In the genomic region with DNA sequence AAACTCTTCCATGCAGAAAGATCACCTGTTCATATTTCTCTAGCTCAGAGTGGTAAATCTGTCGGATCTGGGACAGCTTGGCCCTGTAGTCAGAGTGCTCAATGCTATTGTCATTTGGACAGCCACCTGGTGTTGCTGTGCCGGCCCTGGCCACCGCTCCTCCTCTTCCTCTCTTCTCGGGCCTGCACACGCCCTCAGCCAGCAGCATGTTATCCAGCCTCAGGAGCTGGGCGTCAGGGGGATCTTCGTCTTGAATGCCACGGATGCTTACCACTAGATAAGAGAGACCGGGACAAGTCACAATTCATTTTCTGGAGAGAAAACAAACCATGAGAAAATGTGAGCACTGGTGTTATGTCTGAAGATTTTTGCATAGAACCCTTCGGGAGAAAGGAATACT, we compare ENCODE assay signal across 30 cellular contexts. TPM values are rescaled to one million over a fixed set of nuclear protein-coding genes. Genes with fewer than 3 reads are reported as not detected.
"Had no signal": no experiment of that assay in that cellular context is flagged by ENCODE, and none has a peak within 500 bp of the region (broad histone marks: within the 10 kb centered on the region; RNA-seq: fewer than 3 reads in every experiment).

No MANE protein-coding gene starts in this region.

- H3K4me3 ChIP-seq: neural progenitor cell, prostate gland, right atrium auricular region, skin epidermis, suprapubic skin, transverse colon, vagina had no signal

- H2AFZ ChIP-seq: neural progenitor cell had no signal

- H3K4me1 Mint-ChIP-seq: activated naive CD4-positive, alpha-beta T cell treated with anti-CD3 and anti-CD28 coated beads, Interleukin-2, amount 50 U/mL, for 24 hours had no signal

- H3K9me3 ChIP-seq: prostate gland, right atrium auricular region, suprapubic skin, transverse colon, vagina had no signal

- H3K4me1 ChIP-seq: prostate gland, right atrium auricular region, suprapubic skin, transverse colon, vagina had no signal

- H3K27me3 ChIP-seq: neural progenitor cell, right atrium auricular region, suprapubic skin, transverse colon, vagina had no signal

- H3K9me3 Mint-ChIP-seq: activated naive CD4-positive, alpha-beta T cell treated with anti-CD3 and anti-CD28 coated beads, Interleukin-2, amount 50 U/mL, for 24 hours; activated T-cell treated with anti-CD3 and anti-CD28 coated beads, Interleukin-2, amount 50 U/mL, for 24 hours; endodermal cell; neural progenitor cell; stimulated activated naive CD8-positive, alpha-beta T cell treated with anti-CD3 and anti-CD28 coated beads, Interleukin-15, amount 100 ng/mL, for 72 hours had no signal

- H3K36me3 ChIP-seq: neural progenitor cell, prostate gland, right atrium auricular region, transverse colon, vagina had no signal

- H3K4me2 ChIP-seq: neural progenitor cell had no signal

- H3K27me3 Mint-ChIP-seq: activated naive CD4-positive, alpha-beta T cell treated with anti-CD3 and anti-CD28 coated beads, Interleukin-2, amount 50 U/mL, for 24 hours; activated T-cell treated with anti-CD3 and anti-CD28 coated beads, Interleukin-2, amount 50 U/mL, for 24 hours; naive thymus-derived CD4-positive, alpha-beta T cell; stimulated activated naive CD8-positive, alpha-beta T cell treated with anti-CD3 and anti-CD28 coated beads, Interleukin-15, amount 100 ng/mL, for 72 hours had no signal

- H3K27ac ChIP-seq: epithelial cell of prostate, neural progenitor cell, prostate gland, right atrium auricular region, suprapubic skin, transverse colon, vagina had no signal

- H3K9ac ChIP-seq: neural progenitor cell had no signal

- ATAC-seq: activated CD8-positive, alpha-beta T cell treated with anti-CD3 and anti-CD28 coated beads, Interleukin-2, amount 10 ng/mL, durations not matched to agents 7 days and 5 days; left cardiac atrium; naive thymus-derived CD4-positive, alpha-beta T cell; stimulated activated naive CD8-positive, alpha-beta T cell treated with anti-CD3 and anti-CD28 coated beads, Interleukin-15, amount 100 ng/mL, for 72 hours had no signal

- FAIRE-seq: islet of Langerhans had no signal

- DNase-seq: activated CD4-positive, alpha-beta T cell treated with anti-CD3 and anti-CD28 coated beads for 48 hours; activated CD4-positive, CD25-positive, alpha-beta regulatory T cell; activated CD8-positive, alpha-beta T cell treated with anti-CD3 and anti-CD28 coated beads, Interleukin-2, amount 10 ng/mL, durations not matched to agents 7 days and 5 days; activated effector memory CD4-positive, alpha-beta T cell treated with anti-CD3 and anti-CD28 coated beads, Interleukin-2, amount 50 U/mL, for 16 hours; activated T-cell treated with anti-CD3 and anti-CD28 coated beads, Interleukin-2, amount 50 U/mL, for 24 hours; amniotic stem cell; endodermal cell; foreskin fibroblast; hippocampal formation; left cardiac atrium; mesenchymal stem cell; naive thymus-derived CD4-positive, alpha-beta T cell; stimulated activated CD4-positive, alpha-beta T cell treated with anti-CD3 and anti-CD28 coated beads, Interleukin-15, amount 100 ng/mL, for 24 hours; stimulated activated CD4-positive, alpha-beta T cell treated with anti-CD3 and anti-CD28 coated beads, Interleukin-2, amount 100 ng/mL, for 48 hours; stimulated activated naive CD8-positive, alpha-beta T cell treated with anti-CD3 and anti-CD28 coated beads, Interleukin-15, amount 100 ng/mL, for 72 hours; SW 1271; T1000; transverse colon had no signal

- H3K4me3 Mint-ChIP-seq: activated CD8-positive, alpha-beta T cell treated with anti-CD3 and anti-CD28 coated beads, Interleukin-2, amount 10 ng/mL, durations not matched to agents 7 days and 5 days; activated naive CD4-positive, alpha-beta T cell treated with anti-CD3 and anti-CD28 coated beads, Interleukin-2, amount 50 U/mL, for 24 hours; activated T-cell treated with anti-CD3 and anti-CD28 coated beads, Interleukin-2, amount 50 U/mL, for 24 hours; endodermal cell; naive thymus-derived CD4-positive, alpha-beta T cell; neural progenitor cell; stimulated activated naive CD8-positive, alpha-beta T cell treated with anti-CD3 and anti-CD28 coated beads, Interleukin-15, amount 100 ng/mL, for 72 hours had no signal

- H3K27ac Mint-ChIP-seq: activated naive CD4-positive, alpha-beta T cell treated with anti-CD3 and anti-CD28 coated beads, Interleukin-2, amount 50 U/mL, for 24 hours; endodermal cell; neural progenitor cell had no signal

RNA-seq across cellular contexts. Expression of a gene that starts 32.5 kb away (rescaled TPM):
- total RNA-seq: glomerular endothelial cell had no signal

RNA-seq across cellular contexts. Expression of a gene that starts 47.9 kb away (rescaled TPM):
- total RNA-seq: cardiac septum, dermis microvascular lymphatic vessel endothelial cell, glomerular endothelial cell, right atrium auricular region had no signal
